Comparison of ENCODE assay signal across 21 cellular contexts in genomic region chr3:30004481-30004880, GRCh38.
"Had no signal": no experiment of that assay in that cellular context is flagged by ENCODE, and none has a peak within 500 bp of the region (broad histone marks: within the 10 kb centered on the region; RNA-seq: fewer than 3 reads in every experiment).

No MANE protein-coding gene starts in this region.

- H3K9me3 ChIP-seq: body of pancreas, uterus had no signal

- H3K36me3 ChIP-seq: cardiac muscle cell, spleen, uterus had no signal

- H3K27me3 ChIP-seq: body of pancreas, cardiac muscle cell, spleen, uterus had no signal

- H3K27ac Mint-ChIP-seq: activated CD4-positive, alpha-beta memory T cell treated with anti-CD3 and anti-CD28 coated beads for 36 hours; activated naive CD4-positive, alpha-beta T cell treated with anti-CD3 and anti-CD28 coated beads for 36 hours; activated T-cell treated with anti-CD3 and anti-CD28 coated beads, Interleukin-2, amount 50 U/mL, for 72 hours; natural killer cell treated with Interleukin-12 subunit alpha and Interleukin-12 subunit beta and Interleukin-15 and Interleukin-18, amount 100 ng/mL, for 72 hours; progenitor cell of endocrine pancreas; stimulated activated naive CD8-positive, alpha-beta T cell treated with anti-CD3 and anti-CD28 coated beads, Interleukin-15, amount 100 ng/mL, for 72 hours had no signal

- H3K9me3 Mint-ChIP-seq: activated CD4-positive, alpha-beta memory T cell treated with anti-CD3 and anti-CD28 coated beads for 36 hours; activated naive CD4-positive, alpha-beta T cell treated with anti-CD3 and anti-CD28 coated beads for 36 hours; natural killer cell treated with Interleukin-12 subunit alpha and Interleukin-12 subunit beta and Interleukin-15 and Interleukin-18, amount 100 ng/mL, for 72 hours had no signal

- H3K4me1 ChIP-seq: body of pancreas, uterus had no signal

- ATAC-seq: activated T-cell treated with anti-CD3 and anti-CD28 coated beads, Interleukin-2, amount 50 U/mL, for 72 hours; body of pancreas; left ventricle myocardium superior; natural killer cell treated with Interleukin-12 subunit alpha and Interleukin-12 subunit beta and Interleukin-15 and Interleukin-18, amount 100 ng/mL, for 72 hours; stimulated activated naive CD8-positive, alpha-beta T cell treated with anti-CD3 and anti-CD28 coated beads, Interleukin-15, amount 100 ng/mL, for 72 hours had no signal

- H3K27me3 Mint-ChIP-seq: natural killer cell treated with Interleukin-12 subunit alpha and Interleukin-12 subunit beta and Interleukin-15 and Interleukin-18, amount 100 ng/mL, for 72 hours; progenitor cell of endocrine pancreas; stimulated activated naive CD8-positive, alpha-beta T cell treated with anti-CD3 and anti-CD28 coated beads, Interleukin-15, amount 100 ng/mL, for 72 hours had no signal

- H3K4me3 Mint-ChIP-seq: activated CD4-positive, alpha-beta memory T cell treated with anti-CD3 and anti-CD28 coated beads for 36 hours; activated naive CD4-positive, alpha-beta T cell treated with anti-CD3 and anti-CD28 coated beads for 36 hours; activated T-cell treated with anti-CD3 and anti-CD28 coated beads, Interleukin-2, amount 50 U/mL, for 72 hours; natural killer cell treated with Interleukin-12 subunit alpha and Interleukin-12 subunit beta and Interleukin-15 and Interleukin-18, amount 100 ng/mL, for 72 hours; stimulated activated naive CD8-positive, alpha-beta T cell treated with anti-CD3 and anti-CD28 coated beads, Interleukin-15, amount 100 ng/mL, for 72 hours had no signal

- H3K4me3 ChIP-seq: body of pancreas, cardiac muscle cell, spleen, uterus had no signal

- DNase-seq: activated CD4-positive, alpha-beta memory T cell treated with anti-CD3 and anti-CD28 coated beads for 36 hours; activated CD4-positive, alpha-beta T cell treated with anti-CD3 and anti-CD28 coated beads for 48 hours; activated effector memory CD4-positive, alpha-beta T cell treated with Interleukin-2 at 50 U/mL for 16 hours; activated naive CD4-positive, alpha-beta T cell treated with anti-CD3 and anti-CD28 coated beads for 36 hours; activated T-cell treated with anti-CD3 and anti-CD28 coated beads, Interleukin-2, amount 50 U/mL, for 72 hours; anterior cingulate cortex; body of pancreas; cortex of kidney; glutamatergic neuron; hypothalamus; left ventricle myocardium superior; mammary epithelial cell; midbrain; retina; spleen; stimulated activated CD4-positive, alpha-beta T cell treated with anti-CD3 and anti-CD28 coated beads, Interleukin-4, amount 100 ng/mL, for 4 hours; stimulated activated naive CD8-positive, alpha-beta T cell treated with anti-CD3 and anti-CD28 coated beads, Interleukin-15, amount 100 ng/mL, for 72 hours; uterus had no signal

- H3K36me3 Mint-ChIP-seq: activated CD4-positive, alpha-beta memory T cell treated with anti-CD3 and anti-CD28 coated beads for 36 hours; natural killer cell treated with Interleukin-12 subunit alpha and Interleukin-12 subunit beta and Interleukin-15 and Interleukin-18, amount 100 ng/mL, for 72 hours had no signal

- H3K27ac ChIP-seq: body of pancreas, cardiac muscle cell, uterus had no signal
